8 cellular contexts compared by ENCODE assay signal in the genomic region with DNA sequence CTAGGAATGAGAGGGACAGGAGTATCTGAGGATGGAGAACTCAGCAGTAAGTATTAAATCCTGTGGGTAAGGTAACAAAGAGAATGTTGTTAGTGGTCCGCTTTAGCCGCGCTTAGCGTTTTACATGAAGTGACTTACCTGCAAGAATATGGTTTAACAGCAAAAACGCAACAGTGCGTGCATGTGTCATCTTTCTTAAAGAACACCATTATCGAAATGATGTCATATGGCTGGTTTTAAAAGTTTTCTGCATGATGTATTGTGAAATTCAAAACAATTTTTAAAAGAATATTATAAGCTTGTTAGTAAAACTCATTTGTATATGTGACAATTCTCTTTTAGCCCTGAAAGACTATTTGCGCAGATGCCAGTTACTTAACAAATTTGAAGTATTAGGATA. TPM values are rescaled to one million over a fixed set of nuclear protein-coding genes. Genes with fewer than 3 reads are reported as not detected.
DNase-seq lines count a peak whose midpoint lies in the region; ATAC-seq and TF ChIP-seq lines count a peak whose summit lies in the region.

No MANE protein-coding gene starts in this region.

- ATAC-seq in CD4-positive, CD25-positive, alpha-beta regulatory T cell (ENCODE audit: low read depth in 2 of 2) = no peak
- ATAC-seq in HG03135 (IDR thresholded peaks at IDR 0.05; ENCODE audit: unreplicated experiment) (no peak), HG02610 (IDR thresholded peaks at IDR 0.05; ENCODE audit: unreplicated experiment) (no peak), HG02763 (IDR thresholded peaks at IDR 0.05; ENCODE audit: unreplicated experiment) (no peak)

- peak overlapping the region; percentile 91 to 92 for H3K9ac ChIP-seq in duodenal mucosa (ENCODE audit: low read depth in 1 of 2, low read length in 2 of 2)

- peaks cover 5% of the 10 kb centered on the region for H3K27me3 Mint-ChIP-seq in CD4-positive, CD25-positive, alpha-beta regulatory T cell
- no peaks in the 10 kb centered on the region for H3K27me3 Mint-ChIP-seq in nephron (ENCODE audit: low read depth)

- no peak for DNase-seq in CD4-positive, CD25-positive, alpha-beta regulatory T cell
- DNase-seq in LNCaP clone FGC (ENCODE audit: low read depth) (no peak), middle frontal gyrus (ENCODE audit: extremely low spot score, low spot score) (no peak)

- H3K4me3 Mint-ChIP-seq in CD4-positive, CD25-positive, alpha-beta regulatory T cell = peak overlapping the region; percentile 92 to 100 (median 94)
- H3K4me3 Mint-ChIP-seq in nephron = peak overlapping the region; percentile 100

- H3K4me3 ChIP-seq in CD4-positive, CD25-positive, alpha-beta regulatory T cell (ENCODE audit: low read depth, low read length) = peak overlapping the region; percentile 97
- H3K4me3 ChIP-seq in LNCaP clone FGC (ENCODE audit: low read depth, low read length) (peak overlapping the region; percentile 91), duodenal mucosa (ENCODE audit: low read depth in 1 of 2, low read length in 2 of 2) (peak overlapping the region; percentile 82 to 91)

- H3K27ac Mint-ChIP-seq in CD4-positive, CD25-positive, alpha-beta regulatory T cell = peak overlapping the region in 2 of 3 donors; percentile 93 to 99
- H3K27ac Mint-ChIP-seq in nephron = peak overlapping the region; percentile 72 to 74 (median 72)

- peaks cover 73% of the 10 kb centered on the region for H3K4me1 ChIP-seq in CD4-positive, CD25-positive, alpha-beta regulatory T cell (ENCODE audit: control insufficient read depth, insufficient read depth, low read length, poor library complexity, severe bottlenecking)
- H3K4me1 ChIP-seq in duodenal mucosa (ENCODE audit: control insufficient read depth in 1 of 2, insufficient read depth in 2 of 2, low read length in 2 of 2) = peaks cover 34 to 56% of the 10 kb centered on the region in 2 donors

- peaks cover 2% of the 10 kb centered on the region for H3K27me3 ChIP-seq in CD4-positive, CD25-positive, alpha-beta regulatory T cell (ENCODE audit: control insufficient read depth, insufficient read depth, low read length)
- no peaks in the 10 kb centered on the region for H3K27me3 ChIP-seq in duodenal mucosa (ENCODE audit: control insufficient read depth in 1 of 2, insufficient read depth in 2 of 2, low read length in 2 of 2)

- H3K9me3 Mint-ChIP-seq in CD4-positive, CD25-positive, alpha-beta regulatory T cell = peaks cover 0 to under 1% (median 0%) of the 10 kb centered on the region in 7 donors
- H3K9me3 Mint-ChIP-seq in nephron = no peaks in the 10 kb centered on the region

- H3K27ac ChIP-seq in CD4-positive, CD25-positive, alpha-beta regulatory T cell (ENCODE audit: insufficient read depth, low read length, poor library complexity, severe bottlenecking) = peak overlapping the region; percentile 15
- no peak overlapping the region for H3K27ac ChIP-seq in duodenal mucosa (ENCODE audit: low read depth, low read length)

- peaks cover 10% of the 10 kb centered on the region for H3K36me3 ChIP-seq in CD4-positive, CD25-positive, alpha-beta regulatory T cell (ENCODE audit: control insufficient read depth, insufficient read depth, low read length)
- H3K36me3 ChIP-seq in duodenal mucosa (ENCODE audit: control insufficient read depth in 1 of 2, insufficient read depth in 2 of 2, low read length in 2 of 2) = peaks cover 5 to 15% of the 10 kb centered on the region in 2 donors

- H3K36me3 Mint-ChIP-seq in CD4-positive, CD25-positive, alpha-beta regulatory T cell = peaks cover 8% of the 10 kb centered on the region
- H3K36me3 Mint-ChIP-seq in nephron (ENCODE audit: low read depth) = peaks cover 7% of the 10 kb centered on the region

- no peak for TF ChIP-seq CTCF in LNCaP clone FGC (IDR thresholded peaks at IDR 0.05; ENCODE audit: control insufficient read depth, extremely low read depth, insufficient read depth)
- TF ChIP-seq CTCF in nephron (IDR thresholded peaks at IDR 0.05; ENCODE audit: unreplicated experiment in 3 of 3) = no peak

- peaks cover 20 to 47% (median 30%) of the 10 kb centered on the region in 4 donors for H3K4me1 Mint-ChIP-seq in CD4-positive, CD25-positive, alpha-beta regulatory T cell
- H3K4me1 Mint-ChIP-seq in nephron = peaks cover 21% of the 10 kb centered on the region

- no peaks in the 10 kb centered on the region for H3K9me3 ChIP-seq in CD4-positive, CD25-positive, alpha-beta regulatory T cell (ENCODE audit: control insufficient read depth in 2 of 2, low read length in 2 of 2)
- H3K9me3 ChIP-seq in duodenal mucosa (ENCODE audit: control insufficient read depth in 1 of 2, low read length in 2 of 2) = no peaks in the 10 kb centered on the region

RNA-seq across cellular contexts. Expression of gene LEMD3, which starts 1.7 kb away (rescaled TPM):
- 68.9 TPM for total RNA-seq in CD4-positive, CD25-positive, alpha-beta regulatory T cell
- 10 to 100 TPM; 31.4 to 37.6 (median 35.9) TPM for polyA plus RNA-seq in CD4-positive, CD25-positive, alpha-beta regulatory T cell

RNA-seq across cellular contexts. Expression of gene WIF1, which starts 50.0 kb away (rescaled TPM):
- total RNA-seq in CD4-positive, CD25-positive, alpha-beta regulatory T cell = not detected
- not detected for polyA plus RNA-seq in CD4-positive, CD25-positive, alpha-beta regulatory T cell
